19 cellular contexts compared by ENCODE assay signal in genomic region chr18:51803029-51803428, GRCh38.
"Had no signal": no experiment of that assay in that cellular context is flagged by ENCODE, and none has a peak within 500 bp of the region (broad histone marks: within the 10 kb centered on the region; RNA-seq: fewer than 3 reads in every experiment).

No MANE protein-coding gene starts in this region.

- H3K36me3 ChIP-seq: Peyer's patch, SJCRH30 had no signal

- H3K4me1 Mint-ChIP-seq: T-cell had no signal

- H3K9me3 ChIP-seq: Peyer's patch, SJCRH30 had no signal

- H3K27ac ChIP-seq: PC-9, Peyer's patch, SJCRH30 had no signal

- H3K27me3 ChIP-seq: Peyer's patch, SJCRH30 had no signal

- H3K27ac Mint-ChIP-seq: T-cell; T-helper 1 cell treated with Interleukin-12 subunit alpha and Interleukin-12 subunit beta and Interleukin-4 antibody, amounts not matched to agents 30 μg/mL and 1 μg/mL, for 36 hours had no signal

- H3K9me3 Mint-ChIP-seq: T-helper 1 cell treated with Interleukin-12 subunit alpha and Interleukin-12 subunit beta and Interleukin-4 antibody, amounts not matched to agents 30 μg/mL and 1 μg/mL, for 36 hours had no signal

- DNase-seq: KBM-7; MV-4-11; NCI-H1048; NCI-H1694 treated with DMSO at 0.1 percent for 48 hours; NCI-H2107; NCI-H2227 treated with DMSO at 0.1 percent for 48 hours; NCI-H446; NCI-H510A; NCI-H524 treated with DMSO at 0.1 percent for 48 hours; NCI-H82; NK-92 treated with Interleukin-12 subunit alpha and Interleukin-12 subunit beta, amount 100 ng/mL, for 24 hours; PC-9; Peyer's patch; SHP77 treated with DMSO at 0.1 percent for 48 hours; SJCRH30; SW 1271; T-cell had no signal

- H3K36me3 Mint-ChIP-seq: T-cell had no signal

- ATAC-seq: Right ventricle myocardium inferior, T-cell had no signal

- H3K4me1 ChIP-seq: Peyer's patch, SJCRH30 had no signal

- H3K4me3 Mint-ChIP-seq: T-cell; T-helper 1 cell treated with Interleukin-12 subunit alpha and Interleukin-12 subunit beta and Interleukin-4 antibody, amounts not matched to agents 30 μg/mL and 1 μg/mL, for 36 hours had no signal

- H2AFZ ChIP-seq: PC-9 had no signal

- H3K27me3 Mint-ChIP-seq: T-cell had no signal

- H3K4me3 ChIP-seq: PC-9, Peyer's patch, SJCRH30 had no signal

- H3K4me2 ChIP-seq: PC-9 had no signal
